Comparison of ENCODE assay signal across 18 cellular contexts in genomic region chr3:141345528-141345927, GRCh38.
"Had no signal": no experiment of that assay in that cellular context is flagged by ENCODE, and none has a peak within 500 bp of the region (broad histone marks: within the 10 kb centered on the region; RNA-seq: fewer than 3 reads in every experiment).

No MANE protein-coding gene starts in this region.

- H3K9me3 ChIP-seq: left ventricle myocardium inferior, lower lobe of right lung, ovary, right atrium auricular region, tibial artery, upper lobe of right lung, vagina had no signal

- H3K4me1 Mint-ChIP-seq: natural killer cell had no signal

- ATAC-seq: foreskin keratinocyte; lower lobe of right lung; natural killer cell; stimulated activated naive CD8-positive, alpha-beta T cell treated with anti-CD3 and anti-CD28 coated beads, Interleukin-15, Interleukin-2, amounts not matched to agents 100 U/mL and 50 U/mL, for 24 hours; upper lobe of right lung had no signal

- H3K36me3 Mint-ChIP-seq: natural killer cell had no signal

- H3K27ac Mint-ChIP-seq: natural killer cell had no signal

- H3K4me2 ChIP-seq: smooth muscle cell had no signal

- H3K4me3 ChIP-seq: coronary artery, dorsolateral prefrontal cortex, left ventricle myocardium inferior, lower lobe of right lung, ovary, right atrium auricular region, smooth muscle cell, tibial artery, upper lobe of right lung, vagina had no signal

- DNase-seq: caudate nucleus; dorsolateral prefrontal cortex; erythroblast; foreskin keratinocyte; left ventricle myocardium inferior; lower lobe of right lung; mesenchymal stem cell; natural killer cell; ovary; stimulated activated CD4-positive, alpha-beta T cell treated with anti-CD3 and anti-CD28 coated beads, Interleukin-2, amount 100 ng/mL, for 48 hours; stimulated activated naive CD8-positive, alpha-beta T cell treated with anti-CD3 and anti-CD28 coated beads, Interleukin-15, Interleukin-2, amounts not matched to agents 100 U/mL and 50 U/mL, for 24 hours; tibial artery; upper lobe of right lung had no signal

- H3K4me1 ChIP-seq: foreskin keratinocyte, left ventricle myocardium inferior, lower lobe of right lung, right atrium auricular region, tibial artery, upper lobe of right lung, vagina had no signal

- H3K36me3 ChIP-seq: left ventricle myocardium inferior, lower lobe of right lung, ovary, right atrium auricular region, tibial artery, upper lobe of right lung, vagina had no signal

- H3K4me3 Mint-ChIP-seq: natural killer cell, neural crest cell had no signal

- H3K9me3 Mint-ChIP-seq: natural killer cell had no signal

- H3K27me3 ChIP-seq: dorsolateral prefrontal cortex, foreskin keratinocyte, ovary, right atrium auricular region, tibial artery, upper lobe of right lung, vagina had no signal

- H3K27ac ChIP-seq: coronary artery, dorsolateral prefrontal cortex, foreskin keratinocyte, left ventricle myocardium inferior, lower lobe of right lung, ovary, right atrium auricular region, tibial artery, upper lobe of right lung, vagina had no signal
